8 cellular contexts compared by ENCODE assay signal in the genomic region with DNA sequence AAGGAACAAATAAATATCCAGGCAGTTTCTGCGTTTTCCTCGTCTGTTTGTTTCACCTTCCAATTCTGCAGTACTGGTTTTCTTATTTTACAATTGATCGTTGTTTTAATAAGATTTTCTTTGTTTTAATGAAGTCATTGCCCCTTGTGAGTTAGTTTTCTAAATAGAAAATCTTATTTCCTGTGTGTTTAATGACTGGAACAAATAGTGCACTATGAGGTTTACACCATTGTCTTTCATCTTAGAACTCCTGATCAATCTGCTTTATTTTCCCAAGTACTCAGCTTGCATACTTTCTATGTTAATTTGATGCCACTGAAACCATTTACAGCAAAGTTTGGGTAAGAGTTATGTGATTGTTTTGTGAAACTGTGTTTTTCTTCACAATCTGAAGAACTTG. TPM values are rescaled to one million over a fixed set of nuclear protein-coding genes. Genes with fewer than 3 reads are reported as not detected.
DNase-seq lines count a peak whose midpoint lies in the region; ATAC-seq and TF ChIP-seq lines count a peak whose summit lies in the region.

No MANE protein-coding gene starts in this region.

- H3K9me2 ChIP-seq in SK-N-SH: no peaks in the 10 kb centered on the region

- H3K27me3 ChIP-seq in SK-N-SH (ENCODE audit: insufficient read depth) (no peaks in the 10 kb centered on the region), layer of hippocampus (ENCODE audit: control insufficient read depth, insufficient read depth, low read length) (no peaks in the 10 kb centered on the region)

- H3K9me3 ChIP-seq in SK-N-SH: no peaks in the 10 kb centered on the region; the same call in 1 of the 2 replicates

- H3K36me3 ChIP-seq in SK-N-SH (replicated peaks in 1 of 2; ENCODE audit: control insufficient read depth in 1 of 2, insufficient read depth in 2 of 2, low read length in 1 of 2): peaks cover 0 to 10% of the 10 kb centered on the region in 2 experiments

- CTCF ChIA-PET in SK-N-SH (lab: Yijun Ruan, JAX): interaction anchor here (3.1 kb wide), 1 partner anchor 60 kb away, joined by 13 read pairs; no protein-coding TSS in a partner anchor

- 1% methylated on average over 3 of the region's 3 CpGs for WGBS in SK-N-SH (ENCODE audit: low lambda C conversion rate)

- peak overlapping the region; percentile 81 for H3K4me2 ChIP-seq in SK-N-SH

- ATAC-seq in SK-N-SH treated with all-trans-retinoic acid at 6 μM for 48 hours (no peak), omental fat pad (ENCODE audit: low FRiP score) (no peak)

- in situ Hi-C loops in astrocyte of the cerebellum (cut with HindIII; ENCODE audit: low sequenced_read_pairs): no loop called here

- DNase-seq in SK-N-SH (no peak), astrocyte of the cerebellum (ENCODE audit: low read depth) (no peak), substantia nigra (lab: John Stamatoyannopoulos, UW) (no peak), COLO668 (lab: John Stamatoyannopoulos, UW; ENCODE audit: unreplicated experiment) (no peak), omental fat pad (ENCODE audit: low spot score) (no peak)
- DNase-seq in stimulated activated CD4-positive, alpha-beta T cell treated with anti-CD3 and anti-CD28 coated beads, Interleukin-2, amount 100 ng/mL, for 24 hours: no peak

- TF ChIP-seq EP300 in SK-N-SH (IDR thresholded peaks at IDR 0.05; ENCODE audit: borderline replicate concordance in 1 of 2, low read depth in 1 of 2, low read length in 1 of 2): no peak

- H2AFZ ChIP-seq in SK-N-SH (ENCODE audit: low read depth): peak overlapping the region; percentile 83

- POLR2A ChIA-PET in SK-N-SH (lab: Yijun Ruan, JAX): no interaction called here

- H3F3A ChIP-seq in SK-N-SH (replicated peaks; ENCODE audit: insufficient read depth): no peaks in the 10 kb centered on the region

- peaks cover 53% of the 10 kb centered on the region for H3K79me2 ChIP-seq in SK-N-SH (ENCODE audit: insufficient read depth)

- H3K27ac ChIP-seq in SK-N-SH (ENCODE audit: low read depth in 2 of 2, low read length in 1 of 2): peak overlapping the region; percentile 70 to 84; a peak in 2 of 4 replicates
- H3K27ac ChIP-seq in layer of hippocampus (ENCODE audit: low read depth, low read length): peak overlapping the region; percentile 82
- H3K27ac ChIP-seq in substantia nigra (ENCODE audit: low read depth, low read length, poor library complexity, severe bottlenecking): peak overlapping the region; percentile 79

- peak overlapping the region; percentile 73 to 89 for H3K4me3 ChIP-seq in SK-N-SH (ENCODE audit: low read depth in 2 of 2, low read length in 1 of 2)
- peak overlapping the region; percentile 72 for H3K4me3 ChIP-seq in astrocyte of the cerebellum (ENCODE audit: low read depth, low read length)

- TF ChIP-seq RAD21 in SK-N-SH (IDR thresholded peaks at IDR 0.05; ENCODE audit: low read length): no peak

- H4K20me1 ChIP-seq in SK-N-SH (ENCODE audit: insufficient read depth): 0 out of 2 replicates have a peak, but pooled peaks cover 7% of the 10 kb centered on the region

- peaks cover 2 to 5% of the 10 kb centered on the region in 2 experiments; a peak in 3 of 4 replicates for H3K4me1 ChIP-seq in SK-N-SH (ENCODE audit: control insufficient read depth in 1 of 2, insufficient read depth in 2 of 2, low read depth in 1 of 2, low read length in 1 of 2)

- peak overlapping the region; percentile 74 for H3K9ac ChIP-seq in SK-N-SH

- TF ChIP-seq CTCF in SK-N-SH (IDR thresholded peaks at IDR 0.05) (no peak), astrocyte of the cerebellum (IDR thresholded peaks at IDR 0.05; ENCODE audit: low read depth, low read length, missing control alignments) (no peak), omental fat pad (IDR thresholded peaks at IDR 0.05) (no peak)

TF ChIP-seq in SK-N-SH, 30 proteins besides CTCF, POLR2A, EP300 and RAD21 (continues in another document):
- no peak for TF ChIP-seq CHD2 (IDR thresholded peaks at IDR 0.05; ENCODE audit: low read length, partially characterized antibody)
- TF ChIP-seq RXRA (IDR thresholded peaks at IDR 0.05; ENCODE audit: borderline replicate concordance, low read depth): no peak
- no peak for TF ChIP-seq SMC3 (IDR thresholded peaks at IDR 0.05; ENCODE audit: low read depth, low read length)
- TF ChIP-seq, protein P1, sequence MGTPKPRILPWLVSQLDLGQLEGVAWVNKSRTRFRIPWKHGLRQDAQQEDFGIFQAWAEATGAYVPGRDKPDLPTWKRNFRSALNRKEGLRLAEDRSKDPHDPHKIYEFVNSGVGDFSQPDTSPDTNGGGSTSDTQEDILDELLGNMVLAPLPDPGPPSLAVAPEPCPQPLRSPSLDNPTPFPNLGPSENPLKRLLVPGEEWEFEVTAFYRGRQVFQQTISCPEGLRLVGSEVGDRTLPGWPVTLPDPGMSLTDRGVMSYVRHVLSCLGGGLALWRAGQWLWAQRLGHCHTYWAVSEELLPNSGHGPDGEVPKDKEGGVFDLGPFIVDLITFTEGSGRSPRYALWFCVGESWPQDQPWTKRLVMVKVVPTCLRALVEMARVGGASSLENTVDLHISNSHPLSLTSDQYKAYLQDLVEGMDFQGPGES (IDR thresholded peaks at IDR 0.05; ENCODE audit: low read depth, low read length): no peak
- TF ChIP-seq, protein P2, sequence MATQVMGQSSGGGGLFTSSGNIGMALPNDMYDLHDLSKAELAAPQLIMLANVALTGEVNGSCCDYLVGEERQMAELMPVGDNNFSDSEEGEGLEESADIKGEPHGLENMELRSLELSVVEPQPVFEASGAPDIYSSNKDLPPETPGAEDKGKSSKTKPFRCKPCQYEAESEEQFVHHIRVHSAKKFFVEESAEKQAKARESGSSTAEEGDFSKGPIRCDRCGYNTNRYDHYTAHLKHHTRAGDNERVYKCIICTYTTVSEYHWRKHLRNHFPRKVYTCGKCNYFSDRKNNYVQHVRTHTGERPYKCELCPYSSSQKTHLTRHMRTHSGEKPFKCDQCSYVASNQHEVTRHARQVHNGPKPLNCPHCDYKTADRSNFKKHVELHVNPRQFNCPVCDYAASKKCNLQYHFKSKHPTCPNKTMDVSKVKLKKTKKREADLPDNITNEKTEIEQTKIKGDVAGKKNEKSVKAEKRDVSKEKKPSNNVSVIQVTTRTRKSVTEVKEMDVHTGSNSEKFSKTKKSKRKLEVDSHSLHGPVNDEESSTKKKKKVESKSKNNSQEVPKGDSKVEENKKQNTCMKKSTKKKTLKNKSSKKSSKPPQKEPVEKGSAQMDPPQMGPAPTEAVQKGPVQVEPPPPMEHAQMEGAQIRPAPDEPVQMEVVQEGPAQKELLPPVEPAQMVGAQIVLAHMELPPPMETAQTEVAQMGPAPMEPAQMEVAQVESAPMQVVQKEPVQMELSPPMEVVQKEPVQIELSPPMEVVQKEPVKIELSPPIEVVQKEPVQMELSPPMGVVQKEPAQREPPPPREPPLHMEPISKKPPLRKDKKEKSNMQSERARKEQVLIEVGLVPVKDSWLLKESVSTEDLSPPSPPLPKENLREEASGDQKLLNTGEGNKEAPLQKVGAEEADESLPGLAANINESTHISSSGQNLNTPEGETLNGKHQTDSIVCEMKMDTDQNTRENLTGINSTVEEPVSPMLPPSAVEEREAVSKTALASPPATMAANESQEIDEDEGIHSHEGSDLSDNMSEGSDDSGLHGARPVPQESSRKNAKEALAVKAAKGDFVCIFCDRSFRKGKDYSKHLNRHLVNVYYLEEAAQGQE (IDR thresholded peaks at IDR 0.05; ENCODE audit: low read depth, low read length): no peak
- TF ChIP-seq FOXM1 (IDR thresholded peaks at IDR 0.05; ENCODE audit: low read depth): no peak

TF ChIP-seq in SK-N-SH treated with all-trans-retinoic acid at 6 μM for 48 hours, 23 proteins besides CTCF, POLR2A, EP300 and RAD21:
- TF ChIP-seq ZNF70 (CRISPR knock-in tag; IDR thresholded peaks at IDR 0.05) (no peak), PPARA (CRISPR knock-in tag; IDR thresholded peaks at IDR 0.05; ENCODE audit: borderline replicate concordance) (no peak)

RNA-seq across cellular contexts. Expression of a gene that starts 1.3 kb away (rescaled TPM):
- 8.4 and 10.6 TPM in 2 replicates for polyA plus RNA-seq in SK-N-SH (2012; rRNA removed)
- polyA plus RNA-seq in SK-N-SH (2012; cell fraction: cytosol; rRNA removed): 10.7 and 11.2 TPM in 2 replicates
- polyA plus RNA-seq in SK-N-SH (2012; cell fraction: nucleus; rRNA removed): 13.1 and 19.2 TPM in 2 replicates
- total RNA-seq in omental fat pad: 10 to 100 TPM; 22.9 to 30.8 (median 26.8) TPM
